ENCODE assay signal across 9 cellular contexts in genomic region chrX:72100824-72101351, GRCh38. TPM values are rescaled to one million over a fixed set of nuclear protein-coding genes. Genes with fewer than 3 reads are reported as not detected.
DNase-seq lines count a peak whose midpoint lies in the region; ATAC-seq and TF ChIP-seq lines count a peak whose summit lies in the region.
"Had no signal": no experiment of that assay in that cellular context is flagged by ENCODE, and none has a peak within 500 bp of the region (broad histone marks: within the 10 kb centered on the region; RNA-seq: fewer than 3 reads in every experiment).

No MANE protein-coding gene starts in this region.

- H3K4me2 ChIP-seq in KMS-11: peak overlapping the region; percentile 36; the same call in 1 of the 2 replicates

- peak overlapping the region; percentile 79 for H3K4me3 Mint-ChIP-seq in CD8-positive, alpha-beta T cell
- no peak overlapping the region for H3K4me3 Mint-ChIP-seq in Caco-2 (ENCODE audit: unreplicated experiment)
- H3K4me3 Mint-ChIP-seq: brain had no signal

- H3K9me3 ChIP-seq in CD8-positive, alpha-beta T cell (ENCODE audit: low read length): no peaks in the 10 kb centered on the region
- H3K9me3 ChIP-seq in Caco-2: no peaks in the 10 kb centered on the region

- H3K4me1 Mint-ChIP-seq in CD8-positive, alpha-beta T cell (ENCODE audit: low read depth): peaks cover 43% of the 10 kb centered on the region
- no peaks in the 10 kb centered on the region for H3K4me1 Mint-ChIP-seq in Caco-2 (ENCODE audit: low read depth, unreplicated experiment)

- H3K27me3 Mint-ChIP-seq in CD8-positive, alpha-beta T cell (ENCODE audit: low read depth): peaks cover 16% of the 10 kb centered on the region
- peaks cover 3% of the 10 kb centered on the region for H3K27me3 Mint-ChIP-seq in Caco-2 (ENCODE audit: insufficient read depth, unreplicated experiment)
- H3K27me3 Mint-ChIP-seq: brain had no signal

- no peaks in the 10 kb centered on the region for H3K36me3 Mint-ChIP-seq in CD8-positive, alpha-beta T cell
- H3K36me3 Mint-ChIP-seq in Caco-2 (ENCODE audit: insufficient read depth, unreplicated experiment): no peaks in the 10 kb centered on the region
- H3K36me3 Mint-ChIP-seq: brain had no signal

- H3K79me2 ChIP-seq in KMS-11 (ENCODE audit: insufficient read depth, low read depth): no peaks in the 10 kb centered on the region

- no peak overlapping the region for H3K9ac ChIP-seq in KMS-11

- H3K27me3 ChIP-seq in CD8-positive, alpha-beta T cell (ENCODE audit: insufficient read depth, low read length): no peaks in the 10 kb centered on the region
- H3K27me3 ChIP-seq in KMS-11 (ENCODE audit: insufficient read depth, low read depth) (no peaks in the 10 kb centered on the region), Caco-2 (replicated peaks; ENCODE audit: control insufficient read depth, insufficient read depth, low read length) (no peaks in the 10 kb centered on the region)

- no peak overlapping the region for H3K4me3 ChIP-seq in CD8-positive, alpha-beta T cell (ENCODE audit: low read depth, low read length)
- H3K4me3 ChIP-seq in KMS-11 (IDR thresholded peaks at IDR 0.05; ENCODE audit: insufficient read depth, low read depth, low read length): no peak overlapping the region
- no peak overlapping the region for H3K4me3 ChIP-seq in Caco-2 (ENCODE audit: low read depth, low read length)

- H3K4me1 ChIP-seq in CD8-positive, alpha-beta T cell (ENCODE audit: insufficient read depth, low read length): peaks cover 40% of the 10 kb centered on the region
- peaks cover 31% of the 10 kb centered on the region for H3K4me1 ChIP-seq in KMS-11 (ENCODE audit: low read depth, poor library complexity, severe bottlenecking)
- no peaks in the 10 kb centered on the region for H3K4me1 ChIP-seq in Caco-2

- DNase-seq in CD8-positive, alpha-beta T cell: peak; percentile 44 to 79 (median 66)
- DNase-seq in activated T-cell treated with anti-CD3 and anti-CD28 coated beads for 1 hour (ENCODE audit: low read depth) (peak; percentile 32), myocyte (ENCODE audit: low read depth) (peak; percentile 19), NCI-H1048 (lab: John Stamatoyannopoulos, UW) (no peak), Caco-2 (no peak), HT-29 (ENCODE audit: low spot score) (no peak)

- H4K20me1 ChIP-seq in KMS-11 (ENCODE audit: insufficient read depth): no peaks in the 10 kb centered on the region

- peak overlapping the region; percentile 26; the same call in 1 of the 2 replicates for H2AFZ ChIP-seq in KMS-11 (ENCODE audit: low read depth)

- POLR2A ChIA-PET in CD8-positive, alpha-beta T cell (lab: Charles Lee): interaction anchor here (1.0 kb wide), 1 partner anchor 26 kb away, joined by 3 read pairs; no protein-coding TSS in a partner anchor
- POLR2A ChIA-PET in Caco-2 (lab: Charles Lee): no interaction called here

- no peak for TF ChIP-seq CTCF in CD8-positive, alpha-beta T cell (IDR thresholded peaks at IDR 0.05)
- no peak for TF ChIP-seq CTCF in KMS-11 (conservative IDR thresholded peaks at IDR 0.05; ENCODE audit: low read depth, low read length)
- TF ChIP-seq CTCF in Caco-2 (IDR thresholded peaks at IDR 0.05; ENCODE audit: insufficient read depth in 1 of 2, low read depth in 1 of 2, low read length in 1 of 2, severe bottlenecking in 1 of 2, unreplicated experiment in 1 of 2): no peak

- no peaks in the 10 kb centered on the region for H3K9me3 Mint-ChIP-seq in CD8-positive, alpha-beta T cell
- H3K9me3 Mint-ChIP-seq in Caco-2 (ENCODE audit: unreplicated experiment): no peaks in the 10 kb centered on the region

- intact Hi-C loops in CD8-positive, alpha-beta T cell (cut with DNase I, micrococcal nuclease): loop anchor here in 1 of 2 experiments (1.0 to 5.0 kb wide), 3 partner anchors 20 to 84 kb away; partner anchors contain the start of gene PIN4
- intact Hi-C loops in Caco-2 (cut with micrococcal nuclease; ENCODE audit: unreplicated experiment): no loop called here

- H3K27ac Mint-ChIP-seq in CD8-positive, alpha-beta T cell: peak overlapping the region; percentile 79
- no peak overlapping the region for H3K27ac Mint-ChIP-seq in Caco-2 (ENCODE audit: unreplicated experiment)

- CTCF ChIA-PET in CD8-positive, alpha-beta T cell (lab: Charles Lee): interaction anchor here (1.2 kb wide), 1 partner anchor 24 kb away, joined by 3 read pairs; no protein-coding TSS in a partner anchor
- CTCF ChIA-PET in Caco-2 (lab: Charles Lee): no interaction called here

- no TSS peak for BruUV-seq in Caco-2 (replicated peaks; lab: Mats Ljungman, UMichigan)

- no peak overlapping the region for H3K27ac ChIP-seq in CD8-positive, alpha-beta T cell (ENCODE audit: low read depth, low read length)
- H3K27ac ChIP-seq in KMS-11: no peak overlapping the region

- H3K36me3 ChIP-seq in CD8-positive, alpha-beta T cell (ENCODE audit: insufficient read depth, low read length): no peaks in the 10 kb centered on the region
- H3K36me3 ChIP-seq in KMS-11 (ENCODE audit: insufficient read depth) (no peaks in the 10 kb centered on the region), Caco-2 (ENCODE audit: control insufficient read depth, insufficient read depth, low read length) (no peaks in the 10 kb centered on the region)

- ATAC-seq in CD8-positive, alpha-beta T cell: peak; percentile 66
- peak; percentile 81 for ATAC-seq in GM21528 (IDR thresholded peaks at IDR 0.05; ENCODE audit: low FRiP score, unreplicated experiment)

RNA-seq across cellular contexts. Expression of gene RTL5, which starts 30.8 kb away (rescaled TPM):
- 1 to 10 TPM in 1 of 2 experiments, under 1 TPM in 1; 0.52 to 1.1 TPM for total RNA-seq in CD8-positive, alpha-beta T cell
- 1.1 and 1.7 TPM in 2 replicates for total RNA-seq in myocyte
- polyA plus RNA-seq in myocyte (2012): 3.8 TPM
- 2.2 and 2.5 TPM in 2 replicates for total RNA-seq in Caco-2 (2022)
- not detected in 2 replicates for total RNA-seq in HT-29 (2014; rRNA removed; shearing (Covaris generic))

Comparison
In these comparisons a context has a peak if more than half of its experiments do, and no peak if none do; other contexts are left out.
1. DNase-seq: peak in CD8-positive, alpha-beta T cell (7 of 7), activated T-cell treated with anti-CD3 and anti-CD28 coated beads for 1 hour (single experiment) and myocyte (single experiment); none in NCI-H1048 (single experiment), Caco-2 (0 of 2) and HT-29 (single experiment).